8 cellular contexts compared by ENCODE assay signal in the genomic region with DNA sequence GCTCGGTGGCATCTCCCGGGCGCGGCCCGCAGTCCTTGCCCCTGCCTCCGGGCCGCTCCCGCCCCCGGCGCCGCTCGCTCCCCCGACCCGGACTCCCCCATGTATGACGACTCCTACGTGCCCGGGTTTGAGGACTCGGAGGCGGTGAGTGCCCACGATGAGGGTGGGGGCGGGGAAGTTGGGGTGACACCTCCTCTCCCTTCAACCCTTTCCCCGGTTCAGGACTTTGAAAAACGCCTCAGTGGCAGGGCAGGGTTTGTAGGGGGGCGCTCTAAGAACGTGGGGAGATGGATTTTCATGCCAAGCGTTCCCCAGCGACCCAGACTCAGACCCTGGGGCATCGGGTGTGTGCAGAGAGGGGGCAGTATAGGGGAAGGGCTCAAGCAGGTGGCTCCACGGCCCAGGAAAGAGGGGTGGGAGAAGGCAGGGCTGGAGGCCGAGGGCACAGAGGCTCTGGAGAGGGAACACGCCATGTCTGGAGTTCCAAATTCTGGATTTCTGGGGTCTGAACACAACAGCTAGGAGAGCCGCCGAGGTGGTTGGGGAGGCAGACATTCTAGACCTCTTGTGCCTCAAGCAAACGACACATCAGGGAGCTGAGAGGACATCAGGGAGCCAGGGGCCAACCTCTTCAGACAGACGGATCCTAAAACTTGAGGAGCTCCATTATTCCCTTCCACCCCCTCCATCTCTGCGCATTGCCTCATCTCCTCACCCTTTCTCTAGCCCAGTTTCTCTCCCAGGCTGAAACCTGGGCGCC. TPM values are rescaled to one million over a fixed set of nuclear protein-coding genes. Genes with fewer than 3 reads are reported as not detected.
DNase-seq lines count a peak whose midpoint lies in the region; ATAC-seq and TF ChIP-seq lines count a peak whose summit lies in the region.

No MANE protein-coding gene starts in this region.

- H3K36me3 ChIP-seq in WERI-Rb-1 (peaks cover 13% of the 10 kb centered on the region; the same call in 1 of the 2 replicates), esophagus (ENCODE audit: control insufficient read depth in 2 of 2, insufficient read depth in 2 of 2, low read length in 1 of 2) (peaks cover 2 to 5% of the 10 kb centered on the region in 2 donors), rectal smooth muscle tissue (ENCODE audit: control insufficient read depth, insufficient read depth, low read length) (no peaks in the 10 kb centered on the region)

- peak; percentile 21 for DNase-seq in activated gamma-delta T cell treated with Interleukin-2 at 50 U/mL for 16 hours
- DNase-seq in activated gamma-delta T cell (lab: John Stamatoyannopoulos, UW), result no peak
- DNase-seq in WERI-Rb-1, result peak; percentile 39

- WGBS in esophagus, 2 donors, result 19 to 20% methylated on average over 34 to 37 of the region's 37 CpGs

- TF ChIP-seq CTCF in WERI-Rb-1 (IDR thresholded peaks at IDR 0.05; ENCODE audit: low read depth, low read length), result peak; percentile 37; the same call in 1 of the 2 replicates

- ATAC-seq in GM21447 (IDR thresholded peaks at IDR 0.05; ENCODE audit: unreplicated experiment), result no peak
- ATAC-seq in GM18498 (IDR thresholded peaks at IDR 0.05; ENCODE audit: unreplicated experiment), result no peak
- ATAC-seq in HG02571 (IDR thresholded peaks at IDR 0.05; ENCODE audit: unreplicated experiment), result no peak

- H3K9me3 ChIP-seq in WERI-Rb-1 (ENCODE audit: severe bottlenecking) (no peaks in the 10 kb centered on the region), esophagus (ENCODE audit: control insufficient read depth in 2 of 2, insufficient read depth in 1 of 2, low read depth in 1 of 2, low read length in 1 of 2) (no peaks in the 10 kb centered on the region)

- peak overlapping the region; percentile 10 for H3K9ac ChIP-seq in rectal smooth muscle tissue (ENCODE audit: low read length)

- H3K4me3 ChIP-seq in WERI-Rb-1 (ENCODE audit: low read depth, low read length), result peak overlapping the region; percentile 72
- peak overlapping the region; percentile 63 to 75 for H3K4me3 ChIP-seq in esophagus (ENCODE audit: low read depth in 1 of 2, low read length in 2 of 2)
- peak overlapping the region; percentile 79 for H3K4me3 ChIP-seq in rectal smooth muscle tissue (ENCODE audit: low read length)

- H3K27ac ChIP-seq in WERI-Rb-1, result peak overlapping the region; percentile 85
- no peak overlapping the region for H3K27ac ChIP-seq in esophagus (ENCODE audit: low read depth in 2 of 2, low read length in 1 of 2)
- H3K27ac ChIP-seq in rectal smooth muscle tissue (ENCODE audit: low read depth, low read length), result no peak overlapping the region

- H3K27me3 ChIP-seq in WERI-Rb-1 (ENCODE audit: insufficient read depth, low read depth, severe bottlenecking) (no peaks in the 10 kb centered on the region), esophagus (ENCODE audit: control insufficient read depth in 1 of 2, insufficient read depth in 2 of 2, low read length in 2 of 2) (no peaks in the 10 kb centered on the region), rectal smooth muscle tissue (ENCODE audit: control insufficient read depth, insufficient read depth, low read length) (no peaks in the 10 kb centered on the region)

- H3K4me1 ChIP-seq in esophagus (ENCODE audit: control insufficient read depth in 2 of 2, insufficient read depth in 2 of 2, low read length in 1 of 2), result peaks cover 3 to 17% of the 10 kb centered on the region in 2 donors
- peaks cover 8% of the 10 kb centered on the region for H3K4me1 ChIP-seq in rectal smooth muscle tissue (ENCODE audit: control insufficient read depth, insufficient read depth, low read length)

RNA-seq across cellular contexts. Expression of gene CACNB3, which starts 0.7 kb away (rescaled TPM):
- 10 to 100 TPM; 21.5 to 24.3 TPM for polyA plus RNA-seq in esophagus

RNA-seq across cellular contexts. Expression of gene ADCY6, which starts 30.1 kb away (rescaled TPM):
- polyA plus RNA-seq in esophagus, result 10 to 100 TPM in 1 of 2 donors, 1 to 10 TPM in 1; 7.2 to 18.5 TPM

RNA-seq across cellular contexts. Expression of gene DDX23, which starts 33.0 kb away (rescaled TPM):
- polyA plus RNA-seq in esophagus, result 10 to 100 TPM; 26.2 to 37.5 TPM

RNA-seq across cellular contexts. Expression of gene RND1, which starts 46.7 kb away (rescaled TPM):
- polyA plus RNA-seq in esophagus, result 1 to 10 TPM; 2.6 to 3.9 TPM
